ENCODE assay signal across 24 cellular contexts in the genomic region with DNA sequence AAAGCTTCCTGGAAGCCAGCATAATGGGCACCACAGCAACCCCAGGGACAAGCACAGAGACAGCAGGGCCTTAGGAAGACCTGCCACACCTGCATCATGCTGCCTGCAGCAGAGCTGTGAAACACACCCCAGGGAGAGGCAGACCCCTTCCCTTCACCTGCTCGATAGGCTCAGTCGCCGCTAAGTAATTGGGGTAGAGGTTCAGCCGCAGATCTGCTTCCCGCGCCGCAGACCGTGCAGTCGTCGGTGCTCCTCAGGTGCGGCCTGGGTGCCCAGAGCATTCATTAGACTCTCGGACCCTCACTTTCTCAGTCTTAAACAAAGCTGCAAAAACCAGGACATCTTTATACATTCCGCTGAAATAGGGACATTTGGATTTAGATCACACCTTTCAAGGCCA.
"Had no signal": no experiment of that assay in that cellular context is flagged by ENCODE, and none has a peak within 500 bp of the region (broad histone marks: within the 10 kb centered on the region; RNA-seq: fewer than 3 reads in every experiment).

No MANE protein-coding gene starts in this region.

- H3K27ac Mint-ChIP-seq: memory B cell; nephron; progenitor cell of endocrine pancreas; stimulated activated naive B cell treated with anti-CD40 and anti-IgM and Interleukin-4, amounts not matched to agents 10 μg/mL and 1 μg/mL and 100 μg/mL, for 72 hours had no signal

- H3K36me3 ChIP-seq: ovary had no signal

- H3K4me3 Mint-ChIP-seq: immature natural killer cell; memory B cell; stimulated activated naive B cell treated with anti-CD40 and anti-IgM and Interleukin-4, amounts not matched to agents 10 μg/mL and 1 μg/mL and 100 μg/mL, for 72 hours had no signal

- H3K4me2 ChIP-seq: smooth muscle cell had no signal

- DNase-seq: head of caudate nucleus; hypothalamus; immature natural killer cell; kidney; left ventricle myocardium inferior; naive thymus-derived CD8-positive, alpha-beta T cell; ovary; right lobe of liver; stimulated activated CD4-positive, alpha-beta T cell treated with anti-CD3 and anti-CD28 coated beads, Interleukin-1b, Interleukin-23, amount 100 ng/mL, for 48 hours; stimulated activated CD4-positive, alpha-beta T cell treated with anti-CD3 and anti-CD28 coated beads, Interleukin-2, amount 100 ng/mL, for 48 hours; stimulated activated CD4-positive, alpha-beta T cell treated with anti-CD3 and anti-CD28 coated beads, Interleukin-4, amount 100 ng/mL, for 4 hours; stimulated activated CD8-positive, alpha-beta memory T cell treated with anti-CD3 and anti-CD28 coated beads, Interleukin-4, amount 100 ng/mL, for 48 hours; stimulated activated naive B cell treated with anti-CD40 and anti-IgM and Interleukin-4, amounts not matched to agents 10 μg/mL and 1 μg/mL and 100 μg/mL, for 72 hours; stimulated activated naive CD8-positive, alpha-beta T cell treated with anti-CD3 and anti-CD28 coated beads, Interleukin-15, Interleukin-2, amounts not matched to agents 100 U/mL and 50 U/mL, for 24 hours; stomach; testis; thyroid gland; trophoblast cell; upper lobe of right lung had no signal

- H3K9me3 ChIP-seq: left ventricle myocardium inferior, ovary, right atrium auricular region, right lobe of liver, stomach, testis, thyroid gland, upper lobe of right lung had no signal

- H3K4me1 ChIP-seq: right lobe of liver, testis had no signal

- H3K27me3 Mint-ChIP-seq: memory B cell; naive thymus-derived CD8-positive, alpha-beta T cell had no signal

- ATAC-seq: naive thymus-derived CD8-positive, alpha-beta T cell; right lobe of liver; stimulated activated naive B cell treated with anti-CD40 and anti-IgM and Interleukin-4, amounts not matched to agents 10 μg/mL and 1 μg/mL and 100 μg/mL, for 72 hours; stimulated activated naive CD8-positive, alpha-beta T cell treated with anti-CD3 and anti-CD28 coated beads, Interleukin-15, Interleukin-2, amounts not matched to agents 100 U/mL and 50 U/mL, for 24 hours; upper lobe of right lung had no signal

- H3K4me3 ChIP-seq: left ventricle myocardium inferior, ovary, right atrium auricular region, right lobe of liver, smooth muscle cell, stomach, testis, thyroid gland, upper lobe of right lung had no signal

- H3K27me3 ChIP-seq: ovary, right atrium auricular region, right lobe of liver, stomach, testis, thyroid gland, upper lobe of right lung had no signal

- H3K27ac ChIP-seq: left ventricle myocardium inferior, ovary, right atrium auricular region, right lobe of liver, stomach, testis, thyroid gland, upper lobe of right lung had no signal

- H3K9me3 Mint-ChIP-seq: immature natural killer cell; memory B cell; naive thymus-derived CD8-positive, alpha-beta T cell; nephron; stimulated activated naive B cell treated with anti-CD40 and anti-IgM and Interleukin-4, amounts not matched to agents 10 μg/mL and 1 μg/mL and 100 μg/mL, for 72 hours had no signal
